ENCODE assay signal across 1 cellular context in the genomic region with DNA sequence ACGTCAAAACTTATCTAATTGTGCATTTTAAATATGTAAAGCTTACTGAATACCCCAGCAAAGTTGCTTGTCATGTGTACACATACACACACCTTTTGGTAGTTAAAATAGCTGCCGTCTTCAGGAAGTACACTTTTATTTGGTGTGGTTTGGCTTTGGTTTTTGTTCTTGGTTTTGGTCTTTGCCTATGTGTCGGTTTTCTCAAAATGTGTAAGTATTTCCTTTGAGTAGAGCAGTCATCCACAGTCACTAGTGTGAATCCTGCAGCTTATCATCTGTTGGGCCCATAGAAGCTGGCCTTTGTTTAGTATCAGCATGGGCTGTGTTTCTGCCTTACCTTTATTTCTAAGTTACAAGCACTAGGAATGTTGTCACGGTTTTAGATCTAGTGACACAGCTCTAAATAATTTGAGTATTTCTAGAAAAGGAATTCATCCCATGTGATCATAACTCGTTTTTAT.
TF ChIP-seq lines count a peak whose summit lies in the region.

No MANE protein-coding gene starts in this region.

TF ChIP-seq in GM12878, 131 proteins besides CTCF, POLR2A, EP300 and RAD21 (continues in another document):
- TF ChIP-seq EGR1 (IDR thresholded peaks at IDR 0.05; ENCODE audit: borderline replicate concordance in 1 of 2, low read depth in 2 of 2, low read length in 2 of 2) (no peak), SP1 (IDR thresholded peaks at IDR 0.05; ENCODE audit: low read depth, low read length) (no peak), EZH2 (IDR thresholded peaks at IDR 0.05; ENCODE audit: borderline replicate concordance, control insufficient read depth, low read depth, low read length) (no peak), FOXM1 (IDR thresholded peaks at IDR 0.05; ENCODE audit: low read depth, low read length) (peak; percentile 74; the same call in 1 of the 2 replicates), CBX3 (IDR thresholded peaks at IDR 0.05; ENCODE audit: borderline replicate concordance, low read depth) (no peak), DPF2 (IDR thresholded peaks at IDR 0.05) (peak; percentile 40; the same call in 1 of the 2 replicates), GABPA (IDR thresholded peaks at IDR 0.05; ENCODE audit: low read depth) (0 out of 2 replicates have a peak, but pooled peaks have one; percentile 50), SRF (IDR thresholded peaks at IDR 0.05; ENCODE audit: low read depth in 2 of 2, low read length in 2 of 2) (no peak), CUX1 (IDR thresholded peaks at IDR 0.05; ENCODE audit: insufficient replicate concordance, low read depth, low read length) (no peak), IKZF1 (conservative IDR thresholded peaks at IDR 0.05) (no peak), PML (IDR thresholded peaks at IDR 0.05; ENCODE audit: low read length) (0 out of 2 replicates have a peak, but pooled peaks have one; percentile 54), ZNF687 (IDR thresholded peaks at IDR 0.05) (no peak), TCF3 (IDR thresholded peaks at IDR 0.05; ENCODE audit: borderline replicate concordance, insufficient read depth, low read depth, low read length) (no peak), RUNX3 (IDR thresholded peaks at IDR 0.05; ENCODE audit: low read length) (peak; percentile 99), CBFB (IDR thresholded peaks at IDR 0.05; ENCODE audit: low read depth) (peak; percentile 69), ESRRA (IDR thresholded peaks at IDR 0.05; ENCODE audit: low read length) (no peak), NR2C1 (IDR thresholded peaks at IDR 0.05) (no peak), CBX5 (IDR thresholded peaks at IDR 0.05; ENCODE audit: low read depth) (0 out of 2 replicates have a peak, but pooled peaks have one; percentile 55), NR2F1 (conservative IDR thresholded peaks at IDR 0.05) (peak; percentile 47; the same call in 1 of the 2 replicates), NKRF (conservative IDR thresholded peaks at IDR 0.05) (no peak), POU2F2 (IDR thresholded peaks at IDR 0.05; ENCODE audit: borderline replicate concordance, low read depth, low read length) (0 out of 3 replicates have a peak, but pooled peaks have one; percentile 12), TBL1XR1 (IDR thresholded peaks at IDR 0.05; ENCODE audit: low read depth, low read length) (0 out of 2 replicates have a peak, but pooled peaks have one; percentile 26), MEF2A (IDR thresholded peaks at IDR 0.05; ENCODE audit: insufficient read depth, low read depth, low read length) (peak; percentile 74; the same call in 1 of the 2 replicates), JUNB (IDR thresholded peaks at IDR 0.05) (peak; percentile 70), RAD51 (IDR thresholded peaks at IDR 0.05) (peak; percentile 33; the same call in 1 of the 2 replicates), ETV6 (conservative IDR thresholded peaks at IDR 0.05 in 1 of 2, IDR thresholded peaks at IDR 0.05 in 1 of 2; ENCODE audit: borderline replicate concordance in 1 of 2, low read depth in 1 of 2) (peak in 1 of 2 experiments; percentile 69; a peak in 1 of 4 replicates), MTA3 (IDR thresholded peaks at IDR 0.05; ENCODE audit: borderline replicate concordance, low read length) (peak; percentile 85; the same call in 1 of the 2 replicates), MYB (IDR thresholded peaks at IDR 0.05; ENCODE audit: borderline replicate concordance, low read depth, low read length) (no peak), IKZF2 (IDR thresholded peaks at IDR 0.05) (peak in 1 of 2 experiments; percentile 58; a peak in 2 of 4 replicates), ZBED1 (IDR thresholded peaks at IDR 0.05; ENCODE audit: borderline replicate concordance) (peak; percentile 79; the same call in 1 of the 2 replicates), NFIC (IDR thresholded peaks at IDR 0.05; ENCODE audit: low read depth, low read length) (peak; percentile 88), TCF7 (IDR thresholded peaks at IDR 0.05; ENCODE audit: borderline replicate concordance) (peak; percentile 87), YBX1 (IDR thresholded peaks at IDR 0.05) (no peak), FOXK2 (IDR thresholded peaks at IDR 0.05) (no peak), TCF12 (IDR thresholded peaks at IDR 0.05; ENCODE audit: low read depth, low read length) (no peak)
- TF ChIP-seq, protein P1, sequence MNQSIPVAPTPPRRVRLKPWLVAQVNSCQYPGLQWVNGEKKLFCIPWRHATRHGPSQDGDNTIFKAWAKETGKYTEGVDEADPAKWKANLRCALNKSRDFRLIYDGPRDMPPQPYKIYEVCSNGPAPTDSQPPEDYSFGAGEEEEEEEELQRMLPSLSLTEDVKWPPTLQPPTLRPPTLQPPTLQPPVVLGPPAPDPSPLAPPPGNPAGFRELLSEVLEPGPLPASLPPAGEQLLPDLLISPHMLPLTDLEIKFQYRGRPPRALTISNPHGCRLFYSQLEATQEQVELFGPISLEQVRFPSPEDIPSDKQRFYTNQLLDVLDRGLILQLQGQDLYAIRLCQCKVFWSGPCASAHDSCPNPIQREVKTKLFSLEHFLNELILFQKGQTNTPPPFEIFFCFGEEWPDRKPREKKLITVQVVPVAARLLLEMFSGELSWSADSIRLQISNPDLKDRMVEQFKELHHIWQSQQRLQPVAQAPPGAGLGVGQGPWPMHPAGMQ (IDR thresholded peaks at IDR 0.05; ENCODE audit: borderline replicate concordance), result no peak
- TF ChIP-seq, protein P2, sequence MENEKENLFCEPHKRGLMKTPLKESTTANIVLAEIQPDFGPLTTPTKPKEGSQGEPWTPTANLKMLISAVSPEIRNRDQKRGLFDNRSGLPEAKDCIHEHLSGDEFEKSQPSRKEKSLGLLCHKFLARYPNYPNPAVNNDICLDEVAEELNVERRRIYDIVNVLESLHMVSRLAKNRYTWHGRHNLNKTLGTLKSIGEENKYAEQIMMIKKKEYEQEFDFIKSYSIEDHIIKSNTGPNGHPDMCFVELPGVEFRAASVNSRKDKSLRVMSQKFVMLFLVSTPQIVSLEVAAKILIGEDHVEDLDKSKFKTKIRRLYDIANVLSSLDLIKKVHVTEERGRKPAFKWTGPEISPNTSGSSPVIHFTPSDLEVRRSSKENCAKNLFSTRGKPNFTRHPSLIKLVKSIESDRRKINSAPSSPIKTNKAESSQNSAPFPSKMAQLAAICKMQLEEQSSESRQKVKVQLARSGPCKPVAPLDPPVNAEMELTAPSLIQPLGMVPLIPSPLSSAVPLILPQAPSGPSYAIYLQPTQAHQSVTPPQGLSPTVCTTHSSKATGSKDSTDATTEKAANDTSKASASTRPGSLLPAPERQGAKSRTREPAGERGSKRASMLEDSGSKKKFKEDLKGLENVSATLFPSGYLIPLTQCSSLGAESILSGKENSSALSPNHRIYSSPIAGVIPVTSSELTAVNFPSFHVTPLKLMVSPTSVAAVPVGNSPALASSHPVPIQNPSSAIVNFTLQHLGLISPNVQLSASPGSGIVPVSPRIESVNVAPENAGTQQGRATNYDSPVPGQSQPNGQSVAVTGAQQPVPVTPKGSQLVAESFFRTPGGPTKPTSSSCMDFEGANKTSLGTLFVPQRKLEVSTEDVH (IDR thresholded peaks at IDR 0.05; ENCODE audit: low read depth, partially characterized antibody), result no peak
- TF ChIP-seq, protein P3, sequence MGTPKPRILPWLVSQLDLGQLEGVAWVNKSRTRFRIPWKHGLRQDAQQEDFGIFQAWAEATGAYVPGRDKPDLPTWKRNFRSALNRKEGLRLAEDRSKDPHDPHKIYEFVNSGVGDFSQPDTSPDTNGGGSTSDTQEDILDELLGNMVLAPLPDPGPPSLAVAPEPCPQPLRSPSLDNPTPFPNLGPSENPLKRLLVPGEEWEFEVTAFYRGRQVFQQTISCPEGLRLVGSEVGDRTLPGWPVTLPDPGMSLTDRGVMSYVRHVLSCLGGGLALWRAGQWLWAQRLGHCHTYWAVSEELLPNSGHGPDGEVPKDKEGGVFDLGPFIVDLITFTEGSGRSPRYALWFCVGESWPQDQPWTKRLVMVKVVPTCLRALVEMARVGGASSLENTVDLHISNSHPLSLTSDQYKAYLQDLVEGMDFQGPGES (IDR thresholded peaks at IDR 0.05), result no peak
- TF ChIP-seq, protein P4, sequence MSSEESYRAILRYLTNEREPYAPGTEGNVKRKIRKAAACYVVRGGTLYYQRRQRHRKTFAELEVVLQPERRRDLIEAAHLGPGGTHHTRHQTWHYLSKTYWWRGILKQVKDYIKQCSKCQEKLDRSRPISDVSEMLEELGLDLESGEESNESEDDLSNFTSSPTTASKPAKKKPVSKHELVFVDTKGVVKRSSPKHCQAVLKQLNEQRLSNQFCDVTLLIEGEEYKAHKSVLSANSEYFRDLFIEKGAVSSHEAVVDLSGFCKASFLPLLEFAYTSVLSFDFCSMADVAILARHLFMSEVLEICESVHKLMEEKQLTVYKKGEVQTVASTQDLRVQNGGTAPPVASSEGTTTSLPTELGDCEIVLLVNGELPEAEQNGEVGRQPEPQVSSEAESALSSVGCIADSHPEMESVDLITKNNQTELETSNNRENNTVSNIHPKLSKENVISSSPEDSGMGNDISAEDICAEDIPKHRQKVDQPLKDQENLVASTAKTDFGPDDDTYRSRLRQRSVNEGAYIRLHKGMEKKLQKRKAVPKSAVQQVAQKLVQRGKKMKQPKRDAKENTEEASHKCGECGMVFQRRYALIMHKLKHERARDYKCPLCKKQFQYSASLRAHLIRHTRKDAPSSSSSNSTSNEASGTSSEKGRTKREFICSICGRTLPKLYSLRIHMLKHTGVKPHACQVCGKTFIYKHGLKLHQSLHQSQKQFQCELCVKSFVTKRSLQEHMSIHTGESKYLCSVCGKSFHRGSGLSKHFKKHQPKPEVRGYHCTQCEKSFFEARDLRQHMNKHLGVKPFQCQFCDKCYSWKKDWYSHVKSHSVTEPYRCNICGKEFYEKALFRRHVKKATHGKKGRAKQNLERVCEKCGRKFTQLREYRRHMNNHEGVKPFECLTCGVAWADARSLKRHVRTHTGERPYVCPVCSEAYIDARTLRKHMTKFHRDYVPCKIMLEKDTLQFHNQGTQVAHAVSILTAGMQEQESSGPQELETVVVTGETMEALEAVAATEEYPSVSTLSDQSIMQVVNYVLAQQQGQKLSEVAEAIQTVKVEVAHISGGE (CRISPR knock-in tag; IDR thresholded peaks at IDR 0.05), result no peak
